27 cellular contexts compared by ENCODE assay signal in the genomic region with DNA sequence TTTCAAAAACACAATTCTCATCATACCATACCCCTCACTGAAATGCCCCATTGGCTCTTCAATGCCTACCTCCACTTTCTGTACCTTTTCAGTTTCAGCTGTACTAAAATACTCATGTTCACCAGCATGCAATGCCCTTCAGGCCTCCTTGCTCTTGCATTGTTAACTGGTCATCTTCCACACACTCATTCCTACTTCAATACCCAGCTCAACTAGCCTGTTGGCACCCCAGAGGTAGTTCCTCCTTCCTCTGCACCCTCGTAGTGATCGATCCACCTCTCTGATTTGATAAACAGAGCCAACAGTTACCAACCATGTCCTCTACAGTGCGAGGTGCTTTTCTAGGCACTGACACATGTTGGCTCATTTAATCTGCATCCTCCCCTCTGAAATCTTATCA. TPM values are rescaled to one million over a fixed set of nuclear protein-coding genes. Genes with fewer than 3 reads are reported as not detected.
A peak's percentile ranks its signal among the peaks of the same experiment; 100 is the strongest.
DNase-seq lines count a peak whose midpoint lies in the region; ATAC-seq, FAIRE-seq and TF ChIP-seq lines count a peak whose summit lies in the region.
"Had no signal": no experiment of that assay in that cellular context is flagged by ENCODE, and none has a peak within 500 bp of the region (broad histone marks: within the 10 kb centered on the region; RNA-seq: fewer than 3 reads in every experiment).

No MANE protein-coding gene starts in this region.

- no peak for TF ChIP-seq RAD21 in HepG2 (CRISPR knock-in tag; IDR thresholded peaks at IDR 0.05)

- peaks cover 2% of the 10 kb centered on the region for H3K27me3 Mint-ChIP-seq in astrocyte (ENCODE audit: low read depth, unreplicated experiment)

- H3K4me1 ChIP-seq in HepG2 (ENCODE audit: insufficient read depth, low read length), result peaks cover 21% of the 10 kb centered on the region
- peaks cover 0 to 9% (median 0%) of the 10 kb centered on the region in 4 donors for H3K4me1 ChIP-seq in right lobe of liver
- no peaks in the 10 kb centered on the region for H3K4me1 ChIP-seq in astrocyte (ENCODE audit: insufficient read depth, low read length)
- H3K4me1 ChIP-seq in osteoblast (ENCODE audit: insufficient read depth, low read length), result no peaks in the 10 kb centered on the region

- H4K20me1 ChIP-seq in HepG2 (ENCODE audit: insufficient read depth, low read length) (no peaks in the 10 kb centered on the region), astrocyte (ENCODE audit: insufficient read depth, low read length) (no peaks in the 10 kb centered on the region), osteoblast (ENCODE audit: insufficient read depth, low read length) (no peaks in the 10 kb centered on the region)
- H4K20me1 ChIP-seq: BLaER1 had no signal

- WGBS in HepG2 (ENCODE audit: low lambda C conversion rate), result 25% methylated on average over 3 of the region's 3 CpGs
- WGBS in right lobe of liver (ENCODE audit: insufficient coverage, low coverage, low lambda C conversion rate, missing lambda C conversion rate), result 91% methylated on average over 3 of the region's 3 CpGs

- no peak for DNase-seq in HepG2 (ENCODE audit: low spot score)
- DNase-seq in right lobe of liver, result no peak
- DNase-seq in astrocyte (ENCODE audit: low read depth), result no peak
- peak; percentile 13 for DNase-seq in osteoblast (ENCODE audit: insufficient read length, low spot score, missing footprints)
- DNase-seq in omental fat pad (ENCODE audit: low spot score), result no peak
- DNase-seq: 8988T; ACHN; C1 segment of cervical spinal cord; CD4-positive, alpha-beta memory T cell; CD4-positive, CD25-positive, alpha-beta regulatory T cell; CD8-positive, alpha-beta memory T cell; COR-L47; DMS 273 treated with DMSO at 0.1 percent for 48 hours; DMS153; DMS53; DMS79; DND-41; EL; GDM1 had no signal

- intact Hi-C loops in HepG2 (cut with micrococcal nuclease; ENCODE audit: unreplicated experiment), result no loop called here
- intact Hi-C loops in right lobe of liver (cut with DNase I), result no loop called here

- H3K9me3 ChIP-seq in HepG2 (ENCODE audit: low read length) (peaks cover 13% of the 10 kb centered on the region), right lobe of liver (no peaks in the 10 kb centered on the region), astrocyte (ENCODE audit: insufficient read depth, low read depth, low read length) (peaks cover 6% of the 10 kb centered on the region), osteoblast (ENCODE audit: low read depth, low read length) (no peaks in the 10 kb centered on the region)
- H3K9me3 ChIP-seq: BE2C had no signal

- no peak for FAIRE-seq in HepG2 (lab: Jason Lieb, UNC)
- no peak for FAIRE-seq in astrocyte (lab: Jason Lieb, UNC)
- FAIRE-seq: A204.1, GM12878, GM12892, GM18507 had no signal

- H3K36me3 ChIP-seq in HepG2 (replicated peaks in 1 of 2; ENCODE audit: control insufficient read depth in 1 of 2, insufficient read depth in 2 of 2, low read length in 2 of 2), result no peaks in the 10 kb centered on the region
- H3K36me3 ChIP-seq in right lobe of liver, result peaks cover 0 to 2% (median 0%) of the 10 kb centered on the region in 4 donors
- no peaks in the 10 kb centered on the region for H3K36me3 ChIP-seq in astrocyte (ENCODE audit: insufficient read depth, low read length)
- H3K36me3 ChIP-seq in osteoblast (ENCODE audit: insufficient read depth, low read length), result no peaks in the 10 kb centered on the region
- H3K36me3 ChIP-seq: BE2C, BLaER1 had no signal

- in situ Hi-C loops in HepG2 (cut with HindIII; ENCODE audit: extremely low pct_ligation_motif_present, low pct_unique_long_range_greater_than_20kb), result no loop called here

- H3K36me3 Mint-ChIP-seq in astrocyte (ENCODE audit: low read depth, unreplicated experiment), result peaks cover 26% of the 10 kb centered on the region
- H3K36me3 Mint-ChIP-seq: CD14-positive monocyte; CD4-positive, alpha-beta memory T cell; CD4-positive, CD25-positive, alpha-beta regulatory T cell had no signal

- peaks cover 0 to 3% of the 10 kb centered on the region in 2 experiments; a peak in 1 of 5 replicates for H3K27me3 ChIP-seq in HepG2 (ENCODE audit: control insufficient read depth in 1 of 2, insufficient read depth in 2 of 2, low read length in 2 of 2)
- no peaks in the 10 kb centered on the region for H3K27me3 ChIP-seq in right lobe of liver
- H3K27me3 ChIP-seq in astrocyte (ENCODE audit: insufficient read depth, low read length), result no peaks in the 10 kb centered on the region
- H3K27me3 ChIP-seq in osteoblast (ENCODE audit: insufficient read depth, low read length), result no peaks in the 10 kb centered on the region
- H3K27me3 ChIP-seq: BE2C, BLaER1 had no signal

- CTCF ChIA-PET in HepG2 (lab: Yijun Ruan, JAX; ENCODE audit: low intra/inter-chr PET ratio, low total read pairs), result no interaction called here

- no peak overlapping the region for H3K4me3 ChIP-seq in HepG2 (replicated peaks in 1 of 3; ENCODE audit: insufficient read depth in 1 of 3, low read depth in 2 of 3, low read length in 3 of 3)
- no peak overlapping the region for H3K4me3 ChIP-seq in right lobe of liver
- H3K4me3 ChIP-seq in astrocyte (ENCODE audit: insufficient read depth, low read depth, low read length), result no peak overlapping the region
- no peak overlapping the region for H3K4me3 ChIP-seq in osteoblast (ENCODE audit: insufficient read depth, low read length)
- H3K4me3 ChIP-seq: BLaER1, GM12878 had no signal

- peaks cover 18% of the 10 kb centered on the region for H3K4me1 Mint-ChIP-seq in astrocyte (ENCODE audit: low read depth, unreplicated experiment)
- H3K4me1 Mint-ChIP-seq: CD14-positive monocyte; CD4-positive, alpha-beta memory T cell; CD4-positive, CD25-positive, alpha-beta regulatory T cell; CD8-positive, alpha-beta memory T cell had no signal

- peaks cover 10% of the 10 kb centered on the region for H3K9me3 Mint-ChIP-seq in astrocyte (ENCODE audit: unreplicated experiment)

- H3K27ac ChIP-seq in HepG2 (ENCODE audit: extremely low read length, insufficient read depth, low read length), result no peak overlapping the region
- no peak overlapping the region for H3K27ac ChIP-seq in right lobe of liver
- no peak overlapping the region for H3K27ac ChIP-seq in astrocyte (ENCODE audit: low read depth, low read length)
- no peak overlapping the region for H3K27ac ChIP-seq in osteoblast (ENCODE audit: low read depth, low read length)
- H3K27ac ChIP-seq: BLaER1 had no signal

- no TSS peak for BruUV-seq in HepG2 (replicated peaks; lab: Mats Ljungman, UMichigan)

- H3K4me2 ChIP-seq in HepG2 (ENCODE audit: low read depth, low read length), result no peak overlapping the region
- H3K4me2 ChIP-seq in astrocyte (ENCODE audit: low read length), result no peak overlapping the region
- H3K4me2 ChIP-seq in osteoblast (ENCODE audit: insufficient read depth, low read length), result no peak overlapping the region
- H3K4me2 ChIP-seq: BLaER1 had no signal

- TF ChIP-seq EP300 in HepG2 (IDR thresholded peaks at IDR 0.05; ENCODE audit: low read depth in 2 of 2, low read length in 2 of 2), result no peak
- TF ChIP-seq EP300 in HepG2 (CRISPR knock-in tag; IDR thresholded peaks at IDR 0.05; ENCODE audit: borderline replicate concordance), result no peak

- peak overlapping the region; percentile 8 for H3K4me3 Mint-ChIP-seq in astrocyte (ENCODE audit: unreplicated experiment)
- H3K4me3 Mint-ChIP-seq: CD14-positive monocyte; CD4-positive, alpha-beta memory T cell; CD4-positive, CD25-positive, alpha-beta regulatory T cell; CD8-positive, alpha-beta memory T cell had no signal

- no peak overlapping the region for H3K9ac ChIP-seq in HepG2 (ENCODE audit: insufficient read depth, low read depth, low read length)
- no peak overlapping the region for H3K9ac ChIP-seq in astrocyte (ENCODE audit: low read length)
- H3K9ac ChIP-seq: BLaER1 had no signal

- no peak overlapping the region for H2AFZ ChIP-seq in HepG2 (ENCODE audit: low read length)
- no peak overlapping the region for H2AFZ ChIP-seq in astrocyte (ENCODE audit: low read depth, low read length)
- H2AFZ ChIP-seq in osteoblast (ENCODE audit: low read length), result no peak overlapping the region

- TF ChIP-seq CTCF in HepG2 (CRISPR knock-in tag; IDR thresholded peaks at IDR 0.05) (no peak), right lobe of liver (IDR thresholded peaks at IDR 0.05) (no peak), astrocyte (IDR thresholded peaks at IDR 0.05; ENCODE audit: insufficient read depth, low read depth, low read length) (no peak), osteoblast (IDR thresholded peaks at IDR 0.05; ENCODE audit: extremely low read depth, low read depth, low read length) (no peak), omental fat pad (IDR thresholded peaks at IDR 0.05) (no peak)

- no peaks in the 10 kb centered on the region for H3K79me2 ChIP-seq in HepG2 (ENCODE audit: insufficient read depth, low read length)
- no peaks in the 10 kb centered on the region for H3K79me2 ChIP-seq in astrocyte (ENCODE audit: insufficient read depth, low read length)
- H3K79me2 ChIP-seq in osteoblast (ENCODE audit: insufficient read depth, low read length), result no peaks in the 10 kb centered on the region

- no peak for ATAC-seq in HepG2
- no peak for ATAC-seq in right lobe of liver
- no peak for ATAC-seq in omental fat pad (ENCODE audit: low FRiP score)
- no peak for ATAC-seq in esophagus mucosa
- ATAC-seq: GM12878 had no signal

- POLR2A ChIA-PET in HepG2 (lab: Yijun Ruan, JAX), result no interaction called here

- H3K27ac Mint-ChIP-seq in astrocyte (ENCODE audit: unreplicated experiment), result no peak overlapping the region
- H3K27ac Mint-ChIP-seq: CD14-positive monocyte; CD4-positive, alpha-beta memory T cell; CD4-positive, CD25-positive, alpha-beta regulatory T cell; CD8-positive, alpha-beta memory T cell had no signal

- TF ChIP-seq POLR2A in HepG2 (IDR thresholded peaks at IDR 0.05; ENCODE audit: insufficient read depth in 1 of 2, low read depth in 2 of 2, low read length in 2 of 2) (no peak), right lobe of liver (IDR thresholded peaks at IDR 0.05) (no peak)

RNA-seq across cellular contexts. Expression of gene PGBD5, which starts 46.7 kb away (rescaled TPM):
- total RNA-seq in HepG2 (2016; rRNA removed; fragmentation: Illumina TruSeq; extraction: Trizol), result 0.13 TPM in 2 replicates
- not detected in 2 replicates for total RNA-seq in HepG2 (2016; cell fraction: cytosol; rRNA removed; fragmentation: Illumina TruSeq; extraction: Trizol; ENCODE audit: low read depth)
- total RNA-seq in HepG2 (2016; cell fraction: insoluble cytoplasmic fraction; rRNA removed; fragmentation: Illumina TruSeq; extraction: Trizol), result 0.13 and 0.15 TPM in 2 replicates
- total RNA-seq in HepG2 (2016; cell fraction: membrane; rRNA removed; fragmentation: Illumina TruSeq; extraction: Trizol), result 0.10 and 0.12 TPM in 2 replicates
- 0.06 and 0.13 TPM in 2 replicates for total RNA-seq in HepG2 (2016; cell fraction: nucleus; rRNA removed; fragmentation: Illumina TruSeq; extraction: Trizol)
- polyA plus RNA-seq in HepG2 (2011; rRNA removed), result 0.04 and 0.07 TPM in 2 replicates
- polyA plus RNA-seq in HepG2 (2011; cell fraction: cytosol; rRNA removed), result 0.05 and 0.08 TPM in 2 replicates
- 0.02 and 0.10 TPM in 2 replicates for polyA plus RNA-seq in HepG2 (2011; cell fraction: nucleus; rRNA removed)
- polyA plus RNA-seq in HepG2 (2012), result not detected in 2 replicates
- polyA plus RNA-seq in HepG2 (2016; cell fraction: cytosol; fragmentation: Illumina TruSeq; extraction: Trizol; ENCODE audit: low read depth), result 0.02 TPM in 1 of 2 replicates, not detected in the other
- 0.15 and 0.34 TPM in 2 replicates for polyA plus RNA-seq in HepG2 (2016; cell fraction: insoluble cytoplasmic fraction; fragmentation: Illumina TruSeq; extraction: Trizol; ENCODE audit: low read depth)
- 0.05 and 0.16 TPM in 2 replicates for polyA plus RNA-seq in HepG2 (2016; cell fraction: membrane; fragmentation: Illumina TruSeq; extraction: Trizol; ENCODE audit: low read depth)
- 0.04 TPM in 1 of 2 replicates, not detected in the other for polyA plus RNA-seq in HepG2 (2016; cell fraction: nucleus; fragmentation: Illumina TruSeq; extraction: Trizol; ENCODE audit: insufficient read depth, low read depth)
- polyA minus RNA-seq in HepG2 (2011; rRNA and poly(A)+ RNA removed; ENCODE audit: low replicate concordance), result 0.20 and 4.5 TPM in 2 replicates
- polyA minus RNA-seq in HepG2 (2011; cell fraction: cytosol; rRNA and poly(A)+ RNA removed), result not detected in 2 replicates
- 0.39 TPM in 1 of 2 replicates, not detected in the other for polyA minus RNA-seq in HepG2 (2011; cell fraction: nucleus; rRNA and poly(A)+ RNA removed)
- 1 to 10 TPM in 5 of 6 experiments, under 1 TPM in 1; 0.80 to 6.4 (median 2.4) TPM for total RNA-seq in right lobe of liver
- total RNA-seq in astrocyte, result 14.7 and 22.4 TPM in 2 replicates
- under 0.01 and 0.29 TPM in 2 replicates for total RNA-seq in osteoblast
- 1 to 10 TPM in 1 of 4 donors, under 1 TPM in 2, not detected in 1; 0.37 to 1.4 (median 0.60) TPM for total RNA-seq in omental fat pad
- 6.4 TPM for total RNA-seq in esophagus mucosa
- total RNA-seq: CD4-positive, alpha-beta memory T cell; CD4-positive, CD25-positive, alpha-beta regulatory T cell; CD8-positive, alpha-beta memory T cell had no signal
- polyA plus RNA-seq: CD14-positive monocyte; CD4-positive, alpha-beta memory T cell; CD4-positive, CD25-positive, alpha-beta regulatory T cell; CD8-positive, alpha-beta memory T cell; GM12878 had no signal
